ENCODE assay signal across 9 cellular contexts in the genomic region with DNA sequence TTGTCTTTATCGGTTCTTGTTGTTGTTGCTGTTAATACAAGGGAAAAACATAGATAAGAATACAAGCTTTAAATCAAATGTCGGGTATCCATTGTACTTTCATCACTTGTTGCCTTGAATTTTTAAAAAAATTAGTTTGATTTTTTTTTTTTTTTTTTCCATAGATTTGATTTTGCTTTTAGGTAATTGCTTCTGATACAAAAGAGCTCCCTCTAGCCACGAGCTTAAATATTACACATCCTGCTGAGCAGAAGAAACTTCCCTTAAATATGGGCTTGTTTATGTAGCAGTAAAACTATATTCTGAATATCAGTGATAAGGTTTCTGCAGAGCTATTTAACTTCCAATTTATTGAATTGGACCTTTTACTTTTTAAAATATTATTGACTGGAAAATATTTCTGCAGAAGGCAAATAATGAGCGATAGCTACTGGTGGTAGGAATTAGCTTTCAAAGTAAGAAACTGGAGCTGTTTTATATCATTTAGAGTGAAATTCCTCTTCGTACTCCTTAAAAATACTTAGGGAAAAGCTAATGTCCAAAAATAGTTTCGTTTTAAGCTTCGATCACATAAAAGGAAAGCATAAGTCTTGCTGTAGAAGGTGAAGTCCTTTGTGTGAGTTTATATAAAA.
DNase-seq lines count a peak whose midpoint lies in the region; TF ChIP-seq lines count a peak whose summit lies in the region.
"Had no signal": no experiment of that assay in that cellular context is flagged by ENCODE, and none has a peak within 500 bp of the region (broad histone marks: within the 10 kb centered on the region; RNA-seq: fewer than 3 reads in every experiment).

No MANE protein-coding gene starts in this region.

- no peaks in the 10 kb centered on the region for H3K79me2 ChIP-seq in fibroblast of lung (ENCODE audit: control insufficient read depth, insufficient read depth, low read length)

- H3K4me1 ChIP-seq in HEK293 (ENCODE audit: control insufficient read depth, insufficient read depth, low read length) (no peaks in the 10 kb centered on the region), NT2/D1 (ENCODE audit: insufficient read depth, insufficient read length) (no peaks in the 10 kb centered on the region), fibroblast of lung (ENCODE audit: control insufficient read depth, extremely low read depth, insufficient read depth, low read length) (no peaks in the 10 kb centered on the region), Peyer's patch (no peaks in the 10 kb centered on the region)
- H3K4me1 ChIP-seq: BLaER1 had no signal

- no peak overlapping the region for H3K4me3 ChIP-seq in HEK293 (ENCODE audit: low read depth, low read length)
- H3K4me3 ChIP-seq in NT2/D1 (ENCODE audit: insufficient read length, low read depth): no peak overlapping the region
- H3K4me3 ChIP-seq in fibroblast of lung (replicated peaks in 1 of 4; ENCODE audit: control extremely low read depth in 1 of 4, insufficient read depth in 1 of 4, low read depth in 3 of 4, low read length in 4 of 4): no peak overlapping the region
- no peak overlapping the region for H3K4me3 ChIP-seq in Peyer's patch
- H3K4me3 ChIP-seq: BLaER1 had no signal

- H3K9me3 ChIP-seq in HEK293 (ENCODE audit: control insufficient read depth, insufficient read depth, low read depth, low read length) (no peaks in the 10 kb centered on the region), NT2/D1 (ENCODE audit: insufficient read depth, low read length) (peaks cover 17% of the 10 kb centered on the region), fibroblast of lung (ENCODE audit: control insufficient read depth, insufficient read depth, low read depth, low read length) (no peaks in the 10 kb centered on the region), Peyer's patch (no peaks in the 10 kb centered on the region)
- H3K9me3 ChIP-seq: BLaER1 had no signal

- POLR2A ChIA-PET in HEK293 (lab: Yijun Ruan, JAX): no interaction called here

- TF ChIP-seq CTCF in HEK293 (tag by site-specific recombination; IDR thresholded peaks at IDR 0.05) (no peak), fibroblast of lung (conservative IDR thresholded peaks at IDR 0.05 in 1 of 2, IDR thresholded peaks at IDR 0.05 in 1 of 2; ENCODE audit: low read depth in 1 of 2, low read length in 2 of 2) (peak; percentile 36 to 58), Peyer's patch (IDR thresholded peaks at IDR 0.05) (peak in 2 of 6 experiments; percentile 2 to 15)

- no peaks in the 10 kb centered on the region for H3K36me3 ChIP-seq in HEK293 (ENCODE audit: control insufficient read depth in 2 of 2, insufficient read depth in 1 of 2, low read length in 2 of 2)
- no peaks in the 10 kb centered on the region for H3K36me3 ChIP-seq in NT2/D1 (ENCODE audit: insufficient read depth, insufficient read length, low read length)
- no peaks in the 10 kb centered on the region for H3K36me3 ChIP-seq in fibroblast of lung (ENCODE audit: control insufficient read depth, insufficient read depth, low read length)
- no peaks in the 10 kb centered on the region for H3K36me3 ChIP-seq in Peyer's patch
- H3K36me3 ChIP-seq: BLaER1 had no signal

- CTCF ChIA-PET in HEK293 (lab: Yijun Ruan, JAX): interaction anchor here (0.6 to 3.2 kb wide), 18 partner anchors 8 to 799 kb away, joined by 3 to 21 read pairs (median 3); no protein-coding TSS in a partner anchor

- no peak overlapping the region for H2AFZ ChIP-seq in fibroblast of lung (ENCODE audit: low read length)

- H3K4me2 ChIP-seq in fibroblast of lung (ENCODE audit: extremely low read depth, insufficient read depth, low read length): no peak overlapping the region
- H3K4me2 ChIP-seq: BLaER1 had no signal

- TF ChIP-seq POLR2A in Peyer's patch (IDR thresholded peaks at IDR 0.05): no peak

- H3K27ac ChIP-seq in HEK293 (ENCODE audit: extremely low read depth, low read depth, low read length) (no peak overlapping the region), fibroblast of lung (ENCODE audit: insufficient read depth, low read length) (no peak overlapping the region), Peyer's patch (no peak overlapping the region)
- H3K27ac ChIP-seq: BLaER1 had no signal

- DNase-seq in NCI-H1092 treated with DMSO at 0.1 percent for 48 hours (lab: John Stamatoyannopoulos, UW) (peak; percentile 33), NCI-H1092 (lab: John Stamatoyannopoulos, UW) (no peak), NT2/D1 (ENCODE audit: low read depth, low spot score) (peak; percentile 30), fibroblast of lung (ENCODE audit: low read depth in 2 of 2) (peak; percentile 36 to 65), superior temporal gyrus (ENCODE audit: extremely low spot score) (peak; percentile 41), Peyer's patch (no peak)
- DNase-seq in central memory CD4-positive, alpha-beta T cell: no peak

- H3K27me3 ChIP-seq in NT2/D1 (ENCODE audit: insufficient read depth, insufficient read length) (no peaks in the 10 kb centered on the region), fibroblast of lung (ENCODE audit: control insufficient read depth, insufficient read depth, low read length) (no peaks in the 10 kb centered on the region), Peyer's patch (no peaks in the 10 kb centered on the region)
- H3K27me3 ChIP-seq: BLaER1 had no signal

- no peaks in the 10 kb centered on the region for H4K20me1 ChIP-seq in fibroblast of lung (ENCODE audit: control insufficient read depth, extremely low read depth, insufficient read depth, low read length)
- H4K20me1 ChIP-seq: BLaER1 had no signal

- H3K9ac ChIP-seq in NT2/D1 (ENCODE audit: insufficient read length, low read depth) (no peak overlapping the region), fibroblast of lung (ENCODE audit: insufficient read depth, low read length) (no peak overlapping the region)
- H3K9ac ChIP-seq: BLaER1 had no signal

TF ChIP-seq in HEK293, 187 proteins besides CTCF, POLR2A, EP300 and RAD21:
- TF ChIP-seq, protein P1, sequence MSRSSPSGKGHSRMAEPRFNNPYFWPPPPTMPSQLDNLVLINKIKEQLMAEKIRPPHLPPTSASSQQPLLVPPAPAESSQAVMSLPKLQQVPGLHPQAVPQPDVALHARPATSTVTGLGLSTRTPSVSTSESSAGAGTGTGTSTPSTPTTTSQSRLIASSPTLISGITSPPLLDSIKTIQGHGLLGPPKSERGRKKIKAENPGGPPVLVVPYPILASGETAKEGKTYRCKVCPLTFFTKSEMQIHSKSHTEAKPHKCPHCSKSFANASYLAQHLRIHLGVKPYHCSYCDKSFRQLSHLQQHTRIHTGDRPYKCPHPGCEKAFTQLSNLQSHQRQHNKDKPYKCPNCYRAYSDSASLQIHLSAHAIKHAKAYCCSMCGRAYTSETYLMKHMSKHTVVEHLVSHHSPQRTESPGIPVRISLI (tag by site-specific recombination; IDR thresholded peaks at IDR 0.05): 0 out of 2 replicates have a peak, but pooled peaks have one; percentile 23
- TF ChIP-seq, protein P2, sequence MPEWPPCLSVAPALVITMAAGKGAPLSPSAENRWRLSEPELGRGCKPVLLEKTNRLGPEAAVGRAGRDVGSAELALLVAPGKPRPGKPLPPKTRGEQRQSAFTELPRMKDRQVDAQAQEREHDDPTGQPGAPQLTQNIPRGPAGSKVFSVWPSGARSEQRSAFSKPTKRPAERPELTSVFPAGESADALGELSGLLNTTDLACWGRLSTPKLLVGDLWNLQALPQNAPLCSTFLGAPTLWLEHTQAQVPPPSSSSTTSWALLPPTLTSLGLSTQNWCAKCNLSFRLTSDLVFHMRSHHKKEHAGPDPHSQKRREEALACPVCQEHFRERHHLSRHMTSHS (tag by site-specific recombination; IDR thresholded peaks at IDR 0.05): no peak
TF ChIP-seq in HEK293: peak in this region for 1.

Comparison
In these comparisons a context has a peak if more than half of its experiments do, and no peak if none do; other contexts are left out.
1. DNase-seq: peak in NCI-H1092 treated with DMSO at 0.1 percent for 48 hours (single experiment), NT2/D1 (single experiment), fibroblast of lung (2 of 2) and superior temporal gyrus (single experiment); none in NCI-H1092 (single experiment), Peyer's patch (0 of 3) and central memory CD4-positive, alpha-beta T cell (single experiment).